Comparison of ENCODE assay signal across 8 cellular contexts in genomic region chr6:113416166-113416565, GRCh38.
"Had no signal": no experiment of that assay in that cellular context is flagged by ENCODE, and none has a peak within 500 bp of the region (broad histone marks: within the 10 kb centered on the region; RNA-seq: fewer than 3 reads in every experiment).

No MANE protein-coding gene starts in this region.

- H3K27me3 ChIP-seq: body of pancreas, stomach had no signal

- H3K4me1 ChIP-seq: parathyroid adenoma had no signal

- DNase-seq: activated naive CD4-positive, alpha-beta T cell treated with anti-CD3 and anti-CD28 coated beads, Interleukin-2, amount 50 U/mL, for 16 hours; body of pancreas; dermis blood vessel endothelial cell; endodermal cell; hypothalamus; stimulated activated CD4-positive, alpha-beta T cell treated with anti-CD3 and anti-CD28 coated beads, Interleukin-4, amount 100 ng/mL, for 4 hours; stomach had no signal

- H3K9me3 ChIP-seq: body of pancreas, stomach had no signal

- H3K79me2 ChIP-seq: parathyroid adenoma had no signal

- H3K27ac ChIP-seq: body of pancreas, parathyroid adenoma, stomach had no signal

- ATAC-seq: body of pancreas had no signal

- H3K9ac ChIP-seq: parathyroid adenoma had no signal

- H3K4me3 ChIP-seq: body of pancreas, stomach had no signal

- H2AFZ ChIP-seq: parathyroid adenoma had no signal

- H3K36me3 ChIP-seq: stomach had no signal
